Comparison of ENCODE assay signal across 9 cellular contexts in genomic region chr3:185549111-185549510, GRCh38. TPM values are rescaled to one million over a fixed set of nuclear protein-coding genes. Genes with fewer than 3 reads are reported as not detected.
DNase-seq lines count a peak whose midpoint lies in the region; ATAC-seq and TF ChIP-seq lines count a peak whose summit lies in the region.
"Had no signal": no experiment of that assay in that cellular context is flagged by ENCODE, and none has a peak within 500 bp of the region (broad histone marks: within the 10 kb centered on the region; RNA-seq: fewer than 3 reads in every experiment).

No MANE protein-coding gene starts in this region.

- CTCF ChIA-PET in RWPE1 (lab: Yijun Ruan, JAX) = no interaction called here

- intact Hi-C loops in sciatic nerve (cut with DNase I) = no loop called here

- no peak for TF ChIP-seq CTCF in RWPE1 (conservative IDR thresholded peaks at IDR 0.05; ENCODE audit: low read depth)

- POLR2A ChIA-PET in RWPE1 (lab: Yijun Ruan, JAX; ENCODE audit: low non-redundant PET) = no interaction called here

- peak; percentile 55 for ATAC-seq in sciatic nerve
- ATAC-seq in HG03521 (IDR thresholded peaks at IDR 0.05; ENCODE audit: unreplicated experiment) = no peak

- DNase-seq in GM03348 (ENCODE audit: low spot score) = peak; percentile 91
- peak; percentile 95 for DNase-seq in RWPE1 (ENCODE audit: low spot score)
- peak; percentile 97 for DNase-seq in fibroblast of the conjunctiva (ENCODE audit: low read depth)
- DNase-seq in sciatic nerve (ENCODE audit: low spot score) = no peak
- no peak for DNase-seq in SK-N-DZ (ENCODE audit: low spot score)
- no peak for DNase-seq in activated gamma-delta T cell treated with Interleukin-2 at 50 U/mL for 16 hours
- DNase-seq in 8988T = no peak
- DNase-seq: NCI-H1436 had no signal

- peak overlapping the region; percentile 88 for H3K27ac ChIP-seq in RWPE1

RNA-seq across cellular contexts. Expression of gene LIPH, which starts 3.3 kb away (rescaled TPM):
- 0.27 TPM for total RNA-seq in sciatic nerve
- polyA plus RNA-seq in SK-N-DZ (2014; cell fraction: cytosol; rRNA removed) = not detected in 2 replicates
- not detected in 2 replicates for polyA plus RNA-seq in SK-N-DZ (2014; cell fraction: nucleus; rRNA removed)

RNA-seq across cellular contexts. Expression of gene SENP2, which starts 37.0 kb away (rescaled TPM):
- total RNA-seq in sciatic nerve = 56.4 TPM
- polyA plus RNA-seq in SK-N-DZ (2014; cell fraction: cytosol; rRNA removed) = 29.9 and 32.3 TPM in 2 replicates
- 12.8 and 13.4 TPM in 2 replicates for polyA plus RNA-seq in SK-N-DZ (2014; cell fraction: nucleus; rRNA removed)

RNA-seq across cellular contexts. Expression of gene TMEM41A, which starts 50.3 kb away (rescaled TPM):
- total RNA-seq in sciatic nerve = 15.1 TPM
- polyA plus RNA-seq in SK-N-DZ (2014; cell fraction: cytosol; rRNA removed) = 17.5 and 17.6 TPM in 2 replicates
- 5.3 and 7.8 TPM in 2 replicates for polyA plus RNA-seq in SK-N-DZ (2014; cell fraction: nucleus; rRNA removed)

Comparison
In these comparisons a context has a peak if more than half of its experiments do, and no peak if none do; other contexts are left out.
1. DNase-seq: peak in GM03348 (single experiment), RWPE1 (single experiment) and fibroblast of the conjunctiva (single experiment); none in sciatic nerve (single experiment), SK-N-DZ (single experiment), activated gamma-delta T cell treated with Interleukin-2 at 50 U/mL for 16 hours (single experiment) and 8988T (single experiment).